11 cellular contexts compared by ENCODE assay signal in genomic region chr17:69223809-69224208, GRCh38. TPM values are rescaled to one million over a fixed set of nuclear protein-coding genes. Genes with fewer than 3 reads are reported as not detected.
DNase-seq lines count a peak whose midpoint lies in the region; ATAC-seq and TF ChIP-seq lines count a peak whose summit lies in the region.
"Had no signal": no experiment of that assay in that cellular context is flagged by ENCODE, and none has a peak within 500 bp of the region (broad histone marks: within the 10 kb centered on the region; RNA-seq: fewer than 3 reads in every experiment).

No MANE protein-coding gene starts in this region.

- no peaks in the 10 kb centered on the region for H3K79me2 ChIP-seq in smooth muscle cell (ENCODE audit: low read depth)

- H2AFZ ChIP-seq in smooth muscle cell (ENCODE audit: low read depth), result peak overlapping the region; percentile 48

- 79% methylated on average over 3 of the region's 3 CpGs for WGBS in smooth muscle cell (ENCODE audit: low lambda C conversion rate)

- H3K27me3 Mint-ChIP-seq in activated CD8-positive, alpha-beta memory T cell treated with anti-CD3 and anti-CD28 coated beads, Interleukin-2, amount 10 ng/mL, durations not matched to agents 7 days and 5 days, result peaks cover 3% of the 10 kb centered on the region

- ATAC-seq in activated CD8-positive, alpha-beta memory T cell treated with anti-CD3 and anti-CD28 coated beads, Interleukin-2, amount 10 ng/mL, durations not matched to agents 7 days and 5 days, result peak; percentile 67
- ATAC-seq in HG02759 (IDR thresholded peaks at IDR 0.05; ENCODE audit: unreplicated experiment) (peak; percentile 93), SK-N-SH treated with all-trans-retinoic acid at 6 μM for 48 hours (peak; percentile 31; the same call in 1 of the 3 replicates)

- no peaks in the 10 kb centered on the region for H4K20me1 ChIP-seq in smooth muscle cell (ENCODE audit: low read depth)
- H4K20me1 ChIP-seq: BLaER1 had no signal

- H3K4me1 Mint-ChIP-seq in activated CD8-positive, alpha-beta memory T cell treated with anti-CD3 and anti-CD28 coated beads, Interleukin-2, amount 10 ng/mL, durations not matched to agents 7 days and 5 days, result peaks cover 12% of the 10 kb centered on the region

- H3K4me2 ChIP-seq in smooth muscle cell, result peak overlapping the region; percentile 60
- H3K4me2 ChIP-seq: BLaER1 had no signal

- in situ Hi-C loops in G401 (cut with HindIII; ENCODE audit: low sequenced_read_pairs), result no loop called here

- no peaks in the 10 kb centered on the region for H3F3A ChIP-seq in smooth muscle cell (ENCODE audit: low read depth)

- H3K9me3 Mint-ChIP-seq in activated CD8-positive, alpha-beta memory T cell treated with anti-CD3 and anti-CD28 coated beads, Interleukin-2, amount 10 ng/mL, durations not matched to agents 7 days and 5 days (ENCODE audit: low read depth), result no peaks in the 10 kb centered on the region

- DNase-seq in activated CD8-positive, alpha-beta memory T cell treated with anti-CD3 and anti-CD28 coated beads, Interleukin-2, amount 10 ng/mL, durations not matched to agents 7 days and 5 days, result no peak
- no peak for DNase-seq in activated CD8-positive, alpha-beta memory T cell treated with anti-CD3 and anti-CD28 coated beads, Interleukin-2, amount 50 U/mL, for 4 hours
- DNase-seq in smooth muscle cell (lab: John Stamatoyannopoulos, UW; ENCODE audit: unreplicated experiment) (no peak), G401 (ENCODE audit: low spot score) (no peak), iPS-NIHi11 (ENCODE audit: low spot score) (no peak)
- DNase-seq in effector memory CD4-positive, alpha-beta T cell, result no peak
- DNase-seq: activated CD4-positive, CD25-positive, alpha-beta regulatory T cell treated with anti-CD3 and anti-CD28 coated beads, Interleukin-2, amount 50 U/mL, for 72 hours; stimulated activated CD4-positive, alpha-beta T cell treated with anti-CD3 and anti-CD28 coated beads, Interleukin-15, amount 100 ng/mL, for 24 hours had no signal

- no peaks in the 10 kb centered on the region for H3K27me3 ChIP-seq in smooth muscle cell (ENCODE audit: low read depth)
- no peaks in the 10 kb centered on the region for H3K27me3 ChIP-seq in effector memory CD4-positive, alpha-beta T cell (replicated peaks; ENCODE audit: control insufficient read depth, insufficient read depth, low read length, poor library complexity, severe bottlenecking)
- H3K27me3 ChIP-seq: BLaER1 had no signal

- H3K36me3 ChIP-seq in smooth muscle cell (ENCODE audit: low read depth), result no peaks in the 10 kb centered on the region
- H3K36me3 ChIP-seq in effector memory CD4-positive, alpha-beta T cell (ENCODE audit: control insufficient read depth, insufficient read depth, low read length), result no peaks in the 10 kb centered on the region
- H3K36me3 ChIP-seq: BLaER1 had no signal

- no peak overlapping the region for H3K9ac ChIP-seq in smooth muscle cell (ENCODE audit: low read depth)
- H3K9ac ChIP-seq: BLaER1 had no signal

- H3K4me3 Mint-ChIP-seq in activated CD8-positive, alpha-beta memory T cell treated with anti-CD3 and anti-CD28 coated beads, Interleukin-2, amount 10 ng/mL, durations not matched to agents 7 days and 5 days, result no peak overlapping the region

- H3K27ac Mint-ChIP-seq in activated CD8-positive, alpha-beta memory T cell treated with anti-CD3 and anti-CD28 coated beads, Interleukin-2, amount 10 ng/mL, durations not matched to agents 7 days and 5 days, result no peak overlapping the region

- H3K27ac ChIP-seq in smooth muscle cell (ENCODE audit: low read depth), result no peak overlapping the region
- H3K27ac ChIP-seq in effector memory CD4-positive, alpha-beta T cell (ENCODE audit: insufficient read depth, low read length, poor library complexity, severe bottlenecking), result no peak overlapping the region
- H3K27ac ChIP-seq: BLaER1 had no signal

- no peak overlapping the region for H3K4me3 ChIP-seq in smooth muscle cell
- no peak overlapping the region for H3K4me3 ChIP-seq in effector memory CD4-positive, alpha-beta T cell (ENCODE audit: insufficient read depth, low read depth, low read length, poor library complexity, severe bottlenecking)
- H3K4me3 ChIP-seq: BLaER1 had no signal

- no peaks in the 10 kb centered on the region for H3K36me3 Mint-ChIP-seq in activated CD8-positive, alpha-beta memory T cell treated with anti-CD3 and anti-CD28 coated beads, Interleukin-2, amount 10 ng/mL, durations not matched to agents 7 days and 5 days

- peaks cover 8% of the 10 kb centered on the region for H3K4me1 ChIP-seq in smooth muscle cell (ENCODE audit: low read depth)
- H3K4me1 ChIP-seq in effector memory CD4-positive, alpha-beta T cell (ENCODE audit: control insufficient read depth, insufficient read depth, low read length, poor library complexity, severe bottlenecking), result no peaks in the 10 kb centered on the region

- CTCF ChIA-PET in activated CD8-positive, alpha-beta memory T cell treated with anti-CD3 and anti-CD28 coated beads, Interleukin-2, amount 10 ng/mL, durations not matched to agents 7 days and 5 days (lab: Charles Lee), result interaction anchor here (1.3 kb wide), 1 partner anchor 429 kb away, joined by 4 read pairs; no protein-coding TSS in a partner anchor

- TF ChIP-seq CTCF in smooth muscle cell (IDR thresholded peaks at IDR 0.05; ENCODE audit: borderline replicate concordance, insufficient read depth, poor library complexity, severe bottlenecking), result no peak

- H3K9me3 ChIP-seq in smooth muscle cell (replicated peaks; ENCODE audit: low read depth), result no peaks in the 10 kb centered on the region
- H3K9me3 ChIP-seq in effector memory CD4-positive, alpha-beta T cell (ENCODE audit: control insufficient read depth, low read length), result no peaks in the 10 kb centered on the region
- H3K9me3 ChIP-seq: BLaER1 had no signal

TF ChIP-seq in SK-N-SH treated with all-trans-retinoic acid at 6 μM for 48 hours, 23 proteins besides CTCF, POLR2A, EP300 and RAD21:
- TF ChIP-seq CSDC2 (CRISPR knock-in tag; IDR thresholded peaks at IDR 0.05), result no peak
- no peak for TF ChIP-seq RARB (CRISPR knock-in tag; IDR thresholded peaks at IDR 0.05)
- TF ChIP-seq ZFP30 (CRISPR knock-in tag; IDR thresholded peaks at IDR 0.05), result no peak

RNA-seq across cellular contexts. Expression of gene ABCA10, which starts 4.8 kb away (rescaled TPM):
- under 1 TPM; 0.33 to 0.82 TPM for total RNA-seq in activated CD8-positive, alpha-beta memory T cell treated with anti-CD3 and anti-CD28 coated beads, Interleukin-2, amount 10 ng/mL, durations not matched to agents 7 days and 5 days
- total RNA-seq in smooth muscle cell, result not detected in 2 replicates
- not detected in 2 replicates for polyA plus RNA-seq in smooth muscle cell
- 0.10 and 0.31 TPM in 2 replicates for total RNA-seq in G401 (2014; rRNA removed; shearing (Covaris generic))

Comparison
In these comparisons a context has a peak if more than half of its experiments do, and no peak if none do; other contexts are left out.
1. ATAC-seq: peak in every context shown above with its lines; median percentile 93 in HG02759; 67 in activated CD8-positive, alpha-beta memory T cell treated with anti-CD3 and anti-CD28 coated beads, Interleukin-2, amount 10 ng/mL, durations not matched to agents 7 days and 5 days; 31 in SK-N-SH treated with all-trans-retinoic acid at 6 μM for 48 hours.